In genomic region chr14:104604461-104605449, GRCh38 we compare ENCODE assay signal across 9 cellular contexts. TPM values are rescaled to one million over a fixed set of nuclear protein-coding genes. Genes with fewer than 3 reads are reported as not detected.
DNase-seq lines count a peak whose midpoint lies in the region; ATAC-seq and TF ChIP-seq lines count a peak whose summit lies in the region.
"Had no signal": no experiment of that assay in that cellular context is flagged by ENCODE, and none has a peak within 500 bp of the region (broad histone marks: within the 10 kb centered on the region; RNA-seq: fewer than 3 reads in every experiment).

TSS of gene TMEM179 (minus strand) at chr14:104604772. CDS start at chr14:104604741, 31 bp downstream.

- H3K36me3 Mint-ChIP-seq in activated CD4-positive, alpha-beta memory T cell treated with anti-CD3 and anti-CD28 coated beads, Interleukin-2, amount 10 ng/mL, durations not matched to agents 7 days and 5 days (ENCODE audit: low read depth): no peaks in the 10 kb centered on the region

- H2BK12ac ChIP-seq in neuronal stem cell (ENCODE audit: low read length): no peak within 1 kb of the TSS

- POLR2A ChIA-PET in GM10248 (lab: Yijun Ruan, JAX): no interaction called here
- POLR2A ChIA-PET in activated CD4-positive, alpha-beta memory T cell treated with anti-CD3 and anti-CD28 coated beads, Interleukin-2, amount 10 ng/mL, durations not matched to agents 7 days and 5 days (lab: Charles Lee): no interaction called here

- peak within 1 kb of the TSS; percentile 61 for H2AK5ac ChIP-seq in neuronal stem cell (ENCODE audit: low read depth, low read length)

- H4K91ac ChIP-seq in neuronal stem cell (ENCODE audit: low read depth, low read length, poor library complexity): no peak within 1 kb of the TSS

- H4K8ac ChIP-seq in neuronal stem cell (ENCODE audit: low read depth, low read length): no peak within 1 kb of the TSS

- H2BK5ac ChIP-seq in neuronal stem cell (ENCODE audit: low read length): peak within 1 kb of the TSS; percentile 48

- peaks cover 1% of the 10 kb centered on the region for H3K79me1 ChIP-seq in neuronal stem cell (ENCODE audit: low read depth, low read length)

- peak within 1 kb of the TSS; percentile 95 for H3K4me2 ChIP-seq in neuronal stem cell (ENCODE audit: insufficient read depth, low read length, poor library complexity, severe bottlenecking)

- DNase-seq in GM10248 (ENCODE audit: extremely low spot score) (peak; percentile 41), NCI-H2227 treated with DMSO at 0.1 percent for 48 hours (lab: John Stamatoyannopoulos, UW) (peak; percentile 45), fibroblast of pulmonary artery (ENCODE audit: low read depth) (peak; percentile 10), neuronal stem cell (ENCODE audit: low spot score) (peak; percentile 80), COLO829 (ENCODE audit: low spot score) (no peak)
- DNase-seq in activated CD4-positive, alpha-beta memory T cell treated with anti-CD3 and anti-CD28 coated beads, Interleukin-2, amount 10 ng/mL, durations not matched to agents 7 days and 5 days: no peak

- no peak within 1 kb of the TSS for H2BK120ac ChIP-seq in neuronal stem cell (ENCODE audit: low read depth, low read length)

- TF ChIP-seq CTCF in GM10248 (IDR thresholded peaks at IDR 0.05; ENCODE audit: control extremely low read depth, extremely low read depth, low read depth, missing control alignments): no peak
- no peak for TF ChIP-seq CTCF in fibroblast of pulmonary artery (IDR thresholded peaks at IDR 0.05; ENCODE audit: low read length, missing control alignments)

- no peak for ATAC-seq in HG02885 (IDR thresholded peaks at IDR 0.05; ENCODE audit: poor library complexity, unreplicated experiment)
- ATAC-seq in HG02852 (IDR thresholded peaks at IDR 0.05; ENCODE audit: unreplicated experiment): no peak

- H3K9me3 Mint-ChIP-seq in activated CD4-positive, alpha-beta memory T cell treated with anti-CD3 and anti-CD28 coated beads, Interleukin-2, amount 10 ng/mL, durations not matched to agents 7 days and 5 days: no peaks in the 10 kb centered on the region
- H3K9me3 Mint-ChIP-seq: T-helper 1 cell treated with Interleukin-12 subunit alpha and Interleukin-12 subunit beta and Interleukin-4 antibody, amounts not matched to agents 30 μg/mL and 1 μg/mL, for 36 hours had no signal

- no peak within 1 kb of the TSS for H3K27ac ChIP-seq in neuronal stem cell (replicated peaks; ENCODE audit: low read length)

- no peak within 1 kb of the TSS for H3K4me3 Mint-ChIP-seq in activated CD4-positive, alpha-beta memory T cell treated with anti-CD3 and anti-CD28 coated beads, Interleukin-2, amount 10 ng/mL, durations not matched to agents 7 days and 5 days
- H3K4me3 Mint-ChIP-seq: T-helper 1 cell treated with Interleukin-12 subunit alpha and Interleukin-12 subunit beta and Interleukin-4 antibody, amounts not matched to agents 30 μg/mL and 1 μg/mL, for 36 hours had no signal

- peak within 1 kb of the TSS; percentile 78 for H3K18ac ChIP-seq in neuronal stem cell (ENCODE audit: low read length)

- no peak within 1 kb of the TSS for H3K14ac ChIP-seq in neuronal stem cell (ENCODE audit: low read length)

- peaks cover 9 to 10% of the 10 kb centered on the region in 2 donors for H3K4me1 ChIP-seq in neuronal stem cell (ENCODE audit: control insufficient read depth in 2 of 2, insufficient read depth in 1 of 2, low read depth in 1 of 2, low read length in 2 of 2)

- no peaks in the 10 kb centered on the region for H3K9me3 ChIP-seq in neuronal stem cell (replicated peaks in 1 of 2; ENCODE audit: control insufficient read depth in 2 of 2, insufficient read depth in 1 of 2, low read depth in 1 of 2, low read length in 2 of 2)

- H3K36me3 ChIP-seq in neuronal stem cell (replicated peaks in 1 of 2; ENCODE audit: control insufficient read depth in 2 of 2, insufficient read depth in 2 of 2, low read length in 2 of 2): no peaks in the 10 kb centered on the region

- H2AFZ ChIP-seq in neuronal stem cell (ENCODE audit: low read length): peak within 1 kb of the TSS; percentile 94

- H3K27me3 Mint-ChIP-seq in activated CD4-positive, alpha-beta memory T cell treated with anti-CD3 and anti-CD28 coated beads, Interleukin-2, amount 10 ng/mL, durations not matched to agents 7 days and 5 days: peaks cover 40% of the 10 kb centered on the region

- H3K4ac ChIP-seq in neuronal stem cell (ENCODE audit: low read length): no peak within 1 kb of the TSS

- H3K27me3 ChIP-seq in neuronal stem cell (ENCODE audit: control insufficient read depth in 3 of 3, insufficient read depth in 3 of 3, low read depth in 1 of 3, low read length in 3 of 3): peaks cover 0 to 53% (median 15%) of the 10 kb centered on the region in 3 experiments

- no CpG with 5 or more reads among the region's 91 CpGs for WGBS in neuronal stem cell (ENCODE audit: extremely low coverage in 2 of 2, insufficient read length in 2 of 2, insufficient replicate concordance in 1 of 2), 2 donors

- H2BK15ac ChIP-seq in neuronal stem cell (ENCODE audit: low read length): peak within 1 kb of the TSS; percentile 15

- H3K4me1 Mint-ChIP-seq in activated CD4-positive, alpha-beta memory T cell treated with anti-CD3 and anti-CD28 coated beads, Interleukin-2, amount 10 ng/mL, durations not matched to agents 7 days and 5 days: no peaks in the 10 kb centered on the region

- no peak within 1 kb of the TSS for H3K27ac Mint-ChIP-seq in activated CD4-positive, alpha-beta memory T cell treated with anti-CD3 and anti-CD28 coated beads, Interleukin-2, amount 10 ng/mL, durations not matched to agents 7 days and 5 days
- H3K27ac Mint-ChIP-seq: T-helper 1 cell treated with Interleukin-12 subunit alpha and Interleukin-12 subunit beta and Interleukin-4 antibody, amounts not matched to agents 30 μg/mL and 1 μg/mL, for 36 hours had no signal

- CTCF ChIA-PET in GM10248 (lab: Yijun Ruan, JAX): no interaction called here
- CTCF ChIA-PET in activated CD4-positive, alpha-beta memory T cell treated with anti-CD3 and anti-CD28 coated beads, Interleukin-2, amount 10 ng/mL, durations not matched to agents 7 days and 5 days (lab: Charles Lee): no interaction called here

- H3K23ac ChIP-seq in neuronal stem cell (ENCODE audit: low read depth, low read length, poor library complexity): peak within 1 kb of the TSS; percentile 34

- H3K4me3 ChIP-seq in fibroblast of pulmonary artery (replicated peaks; ENCODE audit: low read depth, low read length) (no peak within 1 kb of the TSS), neuronal stem cell (ENCODE audit: low read length in 2 of 2) (peak within 1 kb of the TSS; percentile 50 to 71)

- H3K9ac ChIP-seq in neuronal stem cell (ENCODE audit: low read depth, low read length, poor library complexity): peak within 1 kb of the TSS; percentile 78

RNA-seq across cellular contexts. Expression of gene TMEM179, which starts in this region (rescaled TPM):
- 3.0 TPM for polyA plus RNA-seq in neuronal stem cell (2013, experiment 1 of 2)
- polyA plus RNA-seq in neuronal stem cell (2013, experiment 2 of 2): 2.8 TPM
- total RNA-seq in activated CD4-positive, alpha-beta memory T cell treated with anti-CD3 and anti-CD28 coated beads, Interleukin-2, amount 10 ng/mL, durations not matched to agents 7 days and 5 days: not detected

Comparison
In these comparisons a context has a peak if more than half of its experiments do, and no peak if none do; other contexts are left out.
1. DNase-seq: peak in GM10248 (single experiment), NCI-H2227 treated with DMSO at 0.1 percent for 48 hours (single experiment), fibroblast of pulmonary artery (single experiment) and neuronal stem cell (single experiment); none in COLO829 (single experiment) and activated CD4-positive, alpha-beta memory T cell treated with anti-CD3 and anti-CD28 coated beads, Interleukin-2, amount 10 ng/mL, durations not matched to agents 7 days and 5 days (single experiment).